In the genomic region with DNA sequence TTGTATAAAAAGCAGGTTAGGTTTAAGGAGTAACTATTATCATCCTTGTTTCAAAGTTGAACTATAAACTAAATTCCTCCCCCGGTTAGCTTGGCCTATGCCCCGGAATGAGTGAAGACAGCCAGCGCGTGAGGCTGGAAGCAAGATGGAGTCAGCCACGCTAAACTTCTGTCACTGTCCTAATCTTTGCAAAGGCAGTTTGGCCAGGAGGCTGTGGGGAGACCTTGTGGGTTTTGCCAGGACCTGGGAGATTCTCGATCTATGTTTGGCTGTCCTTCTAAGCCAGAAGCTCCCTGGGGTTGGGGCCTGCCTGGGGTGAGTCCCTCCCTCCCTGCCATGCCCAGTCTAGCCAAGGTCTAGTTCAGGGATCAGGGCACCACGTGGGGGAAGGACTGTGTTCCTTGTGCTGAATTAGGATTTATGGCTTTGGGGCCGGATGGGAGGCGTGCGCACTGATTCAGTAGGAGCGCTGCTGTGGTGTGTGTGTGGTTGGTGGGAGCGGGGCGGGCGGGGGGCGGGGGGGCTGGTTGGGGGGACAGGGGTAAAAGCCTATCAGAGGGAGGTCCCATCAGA, we compare ENCODE assay signal across 8 cellular contexts. TPM values are rescaled to one million over a fixed set of nuclear protein-coding genes. Genes with fewer than 3 reads are reported as not detected.
DNase-seq lines count a peak whose midpoint lies in the region; ATAC-seq and TF ChIP-seq lines count a peak whose summit lies in the region.

No MANE protein-coding gene starts in this region.

- no CpG with 5 or more reads among the region's 15 CpGs for WGBS in trophoblast cell (ENCODE audit: extremely low coverage, insufficient coverage, insufficient read length)

- ATAC-seq in activated CD8-positive, alpha-beta memory T cell treated with anti-CD3 and anti-CD28 coated beads, Interleukin-2, amount 10 ng/mL, durations not matched to agents 7 days and 5 days = no peak
- no peak for ATAC-seq in HG02588 (IDR thresholded peaks at IDR 0.05; ENCODE audit: unreplicated experiment)
- no peak for ATAC-seq in HG03159 (IDR thresholded peaks at IDR 0.05; ENCODE audit: unreplicated experiment)

- no peak for DNase-seq in activated naive CD4-positive, alpha-beta T cell treated with anti-CD3 and anti-CD28 coated beads for 36 hours
- DNase-seq in activated naive CD4-positive, alpha-beta T cell treated with Interleukin-2 at 50 U/mL for 16 hours = no peak
- DNase-seq in activated CD8-positive, alpha-beta memory T cell treated with anti-CD3 and anti-CD28 coated beads, Interleukin-2, amount 10 ng/mL, durations not matched to agents 7 days and 5 days = no peak
- DNase-seq in fibroblast of pulmonary artery (ENCODE audit: low read depth) = no peak
- peak; percentile 32 to 44 for DNase-seq in trophoblast cell
- DNase-seq in KBM-7 = no peak

- TF ChIP-seq CTCF in fibroblast of pulmonary artery (IDR thresholded peaks at IDR 0.05; ENCODE audit: low read length, missing control alignments) = no peak

- H3K9me3 Mint-ChIP-seq in activated naive CD4-positive, alpha-beta T cell treated with anti-CD3 and anti-CD28 coated beads for 36 hours = no peaks in the 10 kb centered on the region
- no peaks in the 10 kb centered on the region for H3K9me3 Mint-ChIP-seq in activated CD8-positive, alpha-beta memory T cell treated with anti-CD3 and anti-CD28 coated beads, Interleukin-2, amount 10 ng/mL, durations not matched to agents 7 days and 5 days (ENCODE audit: low read depth)

- peak overlapping the region; percentile 77 for H3K27ac Mint-ChIP-seq in activated naive CD4-positive, alpha-beta T cell treated with anti-CD3 and anti-CD28 coated beads for 36 hours
- H3K27ac Mint-ChIP-seq in activated CD8-positive, alpha-beta memory T cell treated with anti-CD3 and anti-CD28 coated beads, Interleukin-2, amount 10 ng/mL, durations not matched to agents 7 days and 5 days = peak overlapping the region; percentile 56

- peaks cover 0 to 2% of the 10 kb centered on the region in 2 experiments for H3K36me3 ChIP-seq in trophoblast cell (ENCODE audit: control insufficient read depth in 1 of 2, insufficient read depth in 2 of 2, low read length in 2 of 2)

- no peak overlapping the region for H3K23ac ChIP-seq in trophoblast cell (ENCODE audit: low read length)

- H3K4me1 Mint-ChIP-seq in activated naive CD4-positive, alpha-beta T cell treated with anti-CD3 and anti-CD28 coated beads for 36 hours (ENCODE audit: low read depth) = peaks cover 12% of the 10 kb centered on the region
- H3K4me1 Mint-ChIP-seq in activated CD8-positive, alpha-beta memory T cell treated with anti-CD3 and anti-CD28 coated beads, Interleukin-2, amount 10 ng/mL, durations not matched to agents 7 days and 5 days = peaks cover 13% of the 10 kb centered on the region

- peak overlapping the region; percentile 52 for H3K14ac ChIP-seq in trophoblast cell (ENCODE audit: low read length)

- peak overlapping the region; percentile 29 for H4K12ac ChIP-seq in trophoblast cell (ENCODE audit: low read depth, low read length)

- H4K91ac ChIP-seq in trophoblast cell (ENCODE audit: low read depth, low read length) = peak overlapping the region; percentile 48

- H3K4me2 ChIP-seq in trophoblast cell (ENCODE audit: low read length) = peak overlapping the region; percentile 69

- peak overlapping the region; percentile 61 for H3K4me3 ChIP-seq in fibroblast of pulmonary artery (replicated peaks; ENCODE audit: low read depth, low read length)
- H3K4me3 ChIP-seq in trophoblast cell (ENCODE audit: low read depth, low read length) = no peak overlapping the region

- H2BK120ac ChIP-seq in trophoblast cell (ENCODE audit: insufficient read depth, low read length, poor library complexity) = peak overlapping the region; percentile 30

- peaks cover 6% of the 10 kb centered on the region for H3K79me2 ChIP-seq in trophoblast cell (ENCODE audit: control insufficient read depth, insufficient read depth, low read length, poor library complexity)

- H3K27ac ChIP-seq in trophoblast cell (ENCODE audit: low read depth, low read length) = no peak overlapping the region

- no peak overlapping the region for H3K9ac ChIP-seq in trophoblast cell (ENCODE audit: low read length)

- peak overlapping the region; percentile 62 for H2AFZ ChIP-seq in trophoblast cell (ENCODE audit: insufficient read depth, low read length, poor library complexity)

- intact Hi-C loops in activated naive CD4-positive, alpha-beta T cell treated with anti-CD3 and anti-CD28 coated beads for 36 hours (cut with micrococcal nuclease) = loop anchor here (1.0 to 5.0 kb wide), 7 partner anchors 92 to 601 kb away; a partner anchor contains a TSS

- peaks cover 2% of the 10 kb centered on the region for H3K9me3 ChIP-seq in trophoblast cell (ENCODE audit: insufficient read depth, low read depth, low read length)

- no peak overlapping the region for H3K4ac ChIP-seq in trophoblast cell (ENCODE audit: low read depth, low read length)

- H2BK5ac ChIP-seq in trophoblast cell (ENCODE audit: low read depth, low read length, poor library complexity) = no peak overlapping the region

- peak overlapping the region; percentile 70 for H3K4me3 Mint-ChIP-seq in activated naive CD4-positive, alpha-beta T cell treated with anti-CD3 and anti-CD28 coated beads for 36 hours
- peak overlapping the region; percentile 23 for H3K4me3 Mint-ChIP-seq in activated CD8-positive, alpha-beta memory T cell treated with anti-CD3 and anti-CD28 coated beads, Interleukin-2, amount 10 ng/mL, durations not matched to agents 7 days and 5 days

- CTCF ChIA-PET in activated naive CD4-positive, alpha-beta T cell treated with anti-CD3 and anti-CD28 coated beads for 36 hours (lab: Charles Lee) = interaction anchor here (0.6 to 4.7 kb wide), 2 partner anchors 12 to 14 kb away, joined by 3 to 22 read pairs; no protein-coding TSS in a partner anchor
- CTCF ChIA-PET in activated CD8-positive, alpha-beta memory T cell treated with anti-CD3 and anti-CD28 coated beads, Interleukin-2, amount 10 ng/mL, durations not matched to agents 7 days and 5 days (lab: Charles Lee) = interaction anchor here (1.2 kb wide), 2 partner anchors 114 to 247 kb away, joined by 3 read pairs; no protein-coding TSS in a partner anchor

- H3K79me1 ChIP-seq in trophoblast cell (ENCODE audit: low read length) = peaks cover 15% of the 10 kb centered on the region

- peak overlapping the region; percentile 60 for H3K18ac ChIP-seq in trophoblast cell (ENCODE audit: low read length)

- H3K27me3 ChIP-seq in trophoblast cell (ENCODE audit: insufficient read depth, low read length) = no peaks in the 10 kb centered on the region

- H3K36me3 Mint-ChIP-seq in activated naive CD4-positive, alpha-beta T cell treated with anti-CD3 and anti-CD28 coated beads for 36 hours (ENCODE audit: low read depth) = no peaks in the 10 kb centered on the region
- H3K36me3 Mint-ChIP-seq in activated CD8-positive, alpha-beta memory T cell treated with anti-CD3 and anti-CD28 coated beads, Interleukin-2, amount 10 ng/mL, durations not matched to agents 7 days and 5 days = peaks cover 5% of the 10 kb centered on the region

- no peak overlapping the region for H2AK5ac ChIP-seq in trophoblast cell (ENCODE audit: low read length)

- H2BK12ac ChIP-seq in trophoblast cell (ENCODE audit: low read length) = peak overlapping the region; percentile 41

- no peaks in the 10 kb centered on the region for H3K27me3 Mint-ChIP-seq in activated naive CD4-positive, alpha-beta T cell treated with anti-CD3 and anti-CD28 coated beads for 36 hours (ENCODE audit: low read depth)
- H3K27me3 Mint-ChIP-seq in activated CD8-positive, alpha-beta memory T cell treated with anti-CD3 and anti-CD28 coated beads, Interleukin-2, amount 10 ng/mL, durations not matched to agents 7 days and 5 days = peaks cover 35% of the 10 kb centered on the region

- H3K4me1 ChIP-seq in trophoblast cell (ENCODE audit: control insufficient read depth in 1 of 2, insufficient read depth in 2 of 2, low read length in 2 of 2) = peaks cover 2 to 8% of the 10 kb centered on the region in 2 experiments

- H4K8ac ChIP-seq in trophoblast cell (ENCODE audit: low read depth, low read length) = peak overlapping the region; percentile 91

- in situ Hi-C loops in KBM-7 (cut with MboI; ENCODE audit: low pct_unique_long_range_greater_than_20kb, low sequenced_read_pairs) = no loop called here

RNA-seq across cellular contexts. Expression of a gene that starts 0.9 kb away (rescaled TPM):
- 1 to 10 TPM; 2.9 to 5.5 TPM for total RNA-seq in activated naive CD4-positive, alpha-beta T cell treated with anti-CD3 and anti-CD28 coated beads for 36 hours
- under 1 TPM; 0.20 to 0.66 TPM for total RNA-seq in activated CD8-positive, alpha-beta memory T cell treated with anti-CD3 and anti-CD28 coated beads, Interleukin-2, amount 10 ng/mL, durations not matched to agents 7 days and 5 days
- 20.3 and 24.6 TPM in 2 replicates for polyA plus RNA-seq in trophoblast cell (2013)

Comparison
In these comparisons a context has a peak if more than half of its experiments do, and no peak if none do; other contexts are left out.
1. DNase-seq: peak in trophoblast cell (2 of 2); none in activated naive CD4-positive, alpha-beta T cell treated with anti-CD3 and anti-CD28 coated beads for 36 hours (single experiment), activated naive CD4-positive, alpha-beta T cell treated with Interleukin-2 at 50 U/mL for 16 hours (single experiment), activated CD8-positive, alpha-beta memory T cell treated with anti-CD3 and anti-CD28 coated beads, Interleukin-2, amount 10 ng/mL, durations not matched to agents 7 days and 5 days (single experiment), fibroblast of pulmonary artery (single experiment) and KBM-7 (single experiment).